Comparison of ENCODE assay signal across 1 cellular context in genomic region chr3:184568918-184569829, GRCh38.
A peak's percentile ranks its signal among the peaks of the same experiment; 100 is the strongest.
TF ChIP-seq lines count a peak whose summit lies in the region.

No MANE protein-coding gene starts in this region.

TF ChIP-seq in SK-N-SH, 30 proteins besides CTCF, POLR2A, EP300 and RAD21 (continued from another document):
- no peak for TF ChIP-seq ZBTB33 (IDR thresholded peaks at IDR 0.05; ENCODE audit: borderline replicate concordance, low read depth)
- no peak for TF ChIP-seq FOXJ3 (CRISPR knock-in tag; IDR thresholded peaks at IDR 0.05)
- TF ChIP-seq JUND (IDR thresholded peaks at IDR 0.05), result no peak; the same call in 1 of the 2 replicates
- peak; percentile 85 for TF ChIP-seq FOXM1 (IDR thresholded peaks at IDR 0.05; ENCODE audit: low read depth)
- TF ChIP-seq GATA2 (CRISPR knock-in tag; IDR thresholded peaks at IDR 0.05), result peak; percentile 45; the same call in 1 of the 2 replicates
- no peak for TF ChIP-seq ELF1 (IDR thresholded peaks at IDR 0.05)
- peak; percentile 95 for TF ChIP-seq CHD2 (IDR thresholded peaks at IDR 0.05; ENCODE audit: low read length, partially characterized antibody)
- TF ChIP-seq, protein P1, sequence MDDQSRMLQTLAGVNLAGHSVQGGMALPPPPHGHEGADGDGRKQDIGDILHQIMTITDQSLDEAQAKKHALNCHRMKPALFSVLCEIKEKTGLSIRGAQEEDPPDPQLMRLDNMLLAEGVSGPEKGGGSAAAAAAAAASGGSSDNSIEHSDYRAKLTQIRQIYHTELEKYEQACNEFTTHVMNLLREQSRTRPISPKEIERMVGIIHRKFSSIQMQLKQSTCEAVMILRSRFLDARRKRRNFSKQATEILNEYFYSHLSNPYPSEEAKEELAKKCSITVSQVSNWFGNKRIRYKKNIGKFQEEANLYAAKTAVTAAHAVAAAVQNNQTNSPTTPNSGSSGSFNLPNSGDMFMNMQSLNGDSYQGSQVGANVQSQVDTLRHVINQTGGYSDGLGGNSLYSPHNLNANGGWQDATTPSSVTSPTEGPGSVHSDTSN (IDR thresholded peaks at IDR 0.05), result peak; percentile 66
- TF ChIP-seq SIN3A (IDR thresholded peaks at IDR 0.05; ENCODE audit: borderline replicate concordance, low read depth, low read length), result peak; percentile 78; the same call in 1 of the 2 replicates
- TF ChIP-seq, protein P2, sequence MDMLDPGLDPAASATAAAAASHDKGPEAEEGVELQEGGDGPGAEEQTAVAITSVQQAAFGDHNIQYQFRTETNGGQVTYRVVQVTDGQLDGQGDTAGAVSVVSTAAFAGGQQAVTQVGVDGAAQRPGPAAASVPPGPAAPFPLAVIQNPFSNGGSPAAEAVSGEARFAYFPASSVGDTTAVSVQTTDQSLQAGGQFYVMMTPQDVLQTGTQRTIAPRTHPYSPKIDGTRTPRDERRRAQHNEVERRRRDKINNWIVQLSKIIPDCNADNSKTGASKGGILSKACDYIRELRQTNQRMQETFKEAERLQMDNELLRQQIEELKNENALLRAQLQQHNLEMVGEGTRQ (IDR thresholded peaks at IDR 0.05; ENCODE audit: borderline replicate concordance, low read depth, low read length), result no peak
TF ChIP-seq in SK-N-SH: peak in this region for 17.
